ENCODE assay signal across 16 cellular contexts in genomic region chr14:93717222-93717967, GRCh38.
"Had no signal": no experiment of that assay in that cellular context is flagged by ENCODE, and none has a peak within 500 bp of the region (broad histone marks: within the 10 kb centered on the region; RNA-seq: fewer than 3 reads in every experiment).

No MANE protein-coding gene starts in this region.

- H3K9me3 ChIP-seq: adrenal gland, pancreas, tibial artery had no signal

- H3K27ac ChIP-seq: adrenal gland, cardiac muscle cell, epithelial cell of prostate, pancreas, tibial artery had no signal

- H3K4me3 ChIP-seq: adrenal gland, cardiac muscle cell, pancreas, tibial artery had no signal

- H3K27me3 ChIP-seq: adrenal gland, cardiac muscle cell, pancreas had no signal

- H3K4me1 ChIP-seq: adrenal gland, pancreas, tibial artery had no signal

- DNase-seq: activated CD4-positive, alpha-beta T cell treated with anti-CD3 and anti-CD28 coated beads for 4 hours; activated CD8-positive, alpha-beta T cell treated with anti-CD3 and anti-CD28 coated beads, Interleukin-2, amount 10 ng/mL, durations not matched to agents 7 days and 5 days; activated naive CD4-positive, alpha-beta T cell treated with anti-CD3 and anti-CD28 coated beads, Interleukin-2, amount 50 U/mL, for 16 hours; effector CD8-positive, alpha-beta T cell; left cardiac atrium; midbrain; SHP77 treated with DMSO at 0.1 percent for 48 hours; stimulated activated CD4-positive, alpha-beta T cell treated with anti-CD3 and anti-CD28 coated beads, Interleukin-2, amount 100 ng/mL, for 48 hours; stimulated activated naive B cell treated with anti-CD40 and anti-IgM and Interleukin-4, amounts not matched to agents 10 μg/mL and 1 μg/mL and 100 μg/mL, for 72 hours; T-helper 17 cell; tibial artery had no signal

- ATAC-seq: activated CD8-positive, alpha-beta T cell treated with anti-CD3 and anti-CD28 coated beads, Interleukin-2, amount 10 ng/mL, durations not matched to agents 7 days and 5 days; left cardiac atrium; pancreas; T-helper 17 cell; WTC11 had no signal

- H3K36me3 ChIP-seq: adrenal gland, cardiac muscle cell, pancreas had no signal
